ENCODE assay signal across 9 cellular contexts in genomic region chr7:44377681-44378421, GRCh38. TPM values are rescaled to one million over a fixed set of nuclear protein-coding genes. Genes with fewer than 3 reads are reported as not detected.
DNase-seq lines count a peak whose midpoint lies in the region; ATAC-seq lines count a peak whose summit lies in the region.
"Had no signal": no experiment of that assay in that cellular context is flagged by ENCODE, and none has a peak within 500 bp of the region (broad histone marks: within the 10 kb centered on the region; RNA-seq: fewer than 3 reads in every experiment).

No MANE protein-coding gene starts in this region.

- H3K9me3 Mint-ChIP-seq in effector memory CD8-positive, alpha-beta T cell: no peaks in the 10 kb centered on the region

- no peaks in the 10 kb centered on the region for H3K36me3 Mint-ChIP-seq in T-helper 17 cell (ENCODE audit: low read depth)
- H3K36me3 Mint-ChIP-seq in effector memory CD8-positive, alpha-beta T cell (ENCODE audit: insufficient read depth): peaks cover 10% of the 10 kb centered on the region

- H3K27me3 Mint-ChIP-seq in T-helper 17 cell: peaks cover 5% of the 10 kb centered on the region
- H3K27me3 Mint-ChIP-seq in effector memory CD8-positive, alpha-beta T cell: peaks cover 0 to 6% of the 10 kb centered on the region in 2 donors

- no peak overlapping the region for H3K4me3 Mint-ChIP-seq in T-helper 17 cell
- no peak overlapping the region for H3K4me3 Mint-ChIP-seq in effector memory CD8-positive, alpha-beta T cell

- peak overlapping the region; percentile 72 for H3K27ac Mint-ChIP-seq in T-helper 17 cell
- H3K27ac Mint-ChIP-seq in effector memory CD8-positive, alpha-beta T cell: peak overlapping the region in 1 of 2 donors; percentile 24

- H3K4me1 Mint-ChIP-seq in T-helper 17 cell: peaks cover 15% of the 10 kb centered on the region
- peaks cover 10 to 17% of the 10 kb centered on the region in 2 donors for H3K4me1 Mint-ChIP-seq in effector memory CD8-positive, alpha-beta T cell (ENCODE audit: low read depth in 2 of 2)

- DNase-seq in AG20443 (ENCODE audit: low spot score) (peak; percentile 4), T-helper 17 cell (no peak), NCI-H2171 treated with DMSO at 0.1 percent for 48 hours (lab: John Stamatoyannopoulos, UW) (no peak), NCI-H2107 treated with DMSO at 0.1 percent for 48 hours (lab: John Stamatoyannopoulos, UW; ENCODE audit: unreplicated experiment) (no peak)
- DNase-seq in effector memory CD8-positive, alpha-beta T cell: no peak
- DNase-seq in activated effector memory CD4-positive, alpha-beta T cell treated with Interleukin-2 at 50 U/mL for 16 hours: no peak
- DNase-seq: left ventricle myocardium inferior had no signal

- ATAC-seq in GM19035 (IDR thresholded peaks at IDR 0.05; ENCODE audit: unreplicated experiment): peak; percentile 61
- ATAC-seq in HG02885 (IDR thresholded peaks at IDR 0.05; ENCODE audit: poor library complexity, unreplicated experiment): peak; percentile 78
- ATAC-seq in T-helper 17 cell: no peak
- ATAC-seq in effector memory CD8-positive, alpha-beta T cell (replicated peaks): no peak

- no peaks in the 10 kb centered on the region for H3K9me3 ChIP-seq in T-helper 17 cell (ENCODE audit: control insufficient read depth, low read length, poor library complexity, severe bottlenecking)
- H3K9me3 ChIP-seq: left ventricle myocardium inferior had no signal

RNA-seq across cellular contexts. Expression of gene CAMK2B, which starts 52.5 kb away (rescaled TPM):
- under 1 TPM in 1 of 2 donors, not detected in 1; 0.31 TPM for total RNA-seq in T-helper 17 cell

Comparison
In these comparisons a context has a peak if more than half of its experiments do, and no peak if none do; other contexts are left out.
1. ATAC-seq: peak in GM19035 (single experiment) and HG02885 (single experiment); none in T-helper 17 cell (single experiment) and effector memory CD8-positive, alpha-beta T cell (single experiment).